ENCODE assay signal across 9 cellular contexts in the genomic region with DNA sequence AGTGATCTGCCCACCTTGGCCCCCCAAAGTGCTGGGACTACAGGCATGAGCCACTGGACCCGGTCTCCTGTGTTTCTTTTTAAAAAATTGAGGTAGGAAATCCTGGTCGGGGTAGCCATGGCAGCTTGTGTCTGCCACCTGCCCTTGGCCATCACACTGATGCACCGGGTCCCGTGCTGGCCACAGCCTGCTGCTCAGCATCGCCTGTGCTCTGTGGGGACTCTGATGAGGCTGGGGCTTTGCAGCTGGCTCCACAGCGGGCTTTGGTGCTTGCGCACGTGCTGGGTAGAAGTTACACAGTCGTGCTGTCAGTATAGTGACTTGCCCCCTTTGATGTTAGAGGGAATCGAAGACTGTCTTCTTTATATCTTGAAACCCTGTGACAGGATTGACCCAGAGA.
"Had no signal": no experiment of that assay in that cellular context is flagged by ENCODE, and none has a peak within 500 bp of the region (broad histone marks: within the 10 kb centered on the region; RNA-seq: fewer than 3 reads in every experiment).

No MANE protein-coding gene starts in this region.

- DNase-seq: GM23248, GOT3, H7, H9, HCEC 1CT, HFFc6 had no signal

- H3K4me3 ChIP-seq: GM23248, GM23338, HAP-1 had no signal

- H3K27ac ChIP-seq: GM23248 had no signal

- H3K4me3 Mint-ChIP-seq: GM23338, H9, HFFc6 had no signal

- H3K9me3 ChIP-seq: HAP-1 had no signal

- H3K36me3 ChIP-seq: HAP-1 had no signal

- ATAC-seq: GM23338, HCT116 had no signal

- H3K4me1 ChIP-seq: HAP-1 had no signal

- H3K27ac Mint-ChIP-seq: GM23338, HFFc6 had no signal

- H3K9me3 Mint-ChIP-seq: GM23338, H9, HFFc6 had no signal

- H3K9ac ChIP-seq: GM23248 had no signal

- H2AFZ ChIP-seq: GM23248, GM23338 had no signal

- H3K4me2 ChIP-seq: GM23338 had no signal

- H3K4me1 Mint-ChIP-seq: H9 had no signal
